ENCODE assay signal across 14 cellular contexts in genomic region chr2:85178154-85178553, GRCh38. TPM values are rescaled to one million over a fixed set of nuclear protein-coding genes. Genes with fewer than 3 reads are reported as not detected.
"Had no signal": no experiment of that assay in that cellular context is flagged by ENCODE, and none has a peak within 500 bp of the region (broad histone marks: within the 10 kb centered on the region; RNA-seq: fewer than 3 reads in every experiment).

No MANE protein-coding gene starts in this region.

- H2AFZ ChIP-seq: hepatocyte had no signal

- H3K4me3 ChIP-seq: hepatocyte, mucosa of descending colon had no signal

- H3K27ac Mint-ChIP-seq: activated naive CD8-positive, alpha-beta T cell treated with anti-CD3 and anti-CD28 coated beads for 36 hours; activated T-cell treated with anti-CD3 and anti-CD28 coated beads, Interleukin-2, amount 50 U/mL, for 72 hours; stimulated activated naive CD8-positive, alpha-beta T cell treated with anti-CD3 and anti-CD28 coated beads, Interleukin-15, Interleukin-2, amounts not matched to agents 100 ng/mL and 50 ng/mL, for 24 hours had no signal

- H3K4me3 Mint-ChIP-seq: activated naive CD8-positive, alpha-beta T cell treated with anti-CD3 and anti-CD28 coated beads for 36 hours; activated T-cell treated with anti-CD3 and anti-CD28 coated beads, Interleukin-2, amount 50 U/mL, for 72 hours; naive thymus-derived CD8-positive, alpha-beta T cell; stimulated activated naive CD8-positive, alpha-beta T cell treated with anti-CD3 and anti-CD28 coated beads, Interleukin-15, Interleukin-2, amounts not matched to agents 100 ng/mL and 50 ng/mL, for 24 hours; T-helper 17 cell had no signal

- H3K4me2 ChIP-seq: hepatocyte had no signal

- DNase-seq: activated CD4-positive, alpha-beta T cell treated with anti-CD3 and anti-CD28 coated beads, Interleukin-2, amount 50 U/mL, for 1 hour; activated CD4-positive, CD25-positive, alpha-beta regulatory T cell; activated gamma-delta T cell treated with Interleukin-2 at 50 U/mL for 16 hours; activated naive CD8-positive, alpha-beta T cell treated with anti-CD3 and anti-CD28 coated beads for 36 hours; activated T-cell treated with anti-CD3 and anti-CD28 coated beads, Interleukin-2, amount 50 U/mL, for 72 hours; mucosa of descending colon; naive thymus-derived CD8-positive, alpha-beta T cell; stimulated activated CD4-positive, alpha-beta T cell treated with anti-CD3 and anti-CD28 coated beads, Interleukin-15, amount 100 ng/mL, for 24 hours; stimulated activated CD4-positive, alpha-beta T cell treated with anti-CD3 and anti-CD28 coated beads, Interleukin-4, amount 100 ng/mL, for 24 hours; T-helper 17 cell had no signal

- H3K4me1 Mint-ChIP-seq: activated naive CD8-positive, alpha-beta T cell treated with anti-CD3 and anti-CD28 coated beads for 36 hours had no signal

- FAIRE-seq: bronchial epithelial cell, TTC549 had no signal

- H3K9me3 Mint-ChIP-seq: activated naive CD8-positive, alpha-beta T cell treated with anti-CD3 and anti-CD28 coated beads for 36 hours; activated T-cell treated with anti-CD3 and anti-CD28 coated beads, Interleukin-2, amount 50 U/mL, for 72 hours; naive thymus-derived CD8-positive, alpha-beta T cell; stimulated activated naive CD8-positive, alpha-beta T cell treated with anti-CD3 and anti-CD28 coated beads, Interleukin-15, Interleukin-2, amounts not matched to agents 100 ng/mL and 50 ng/mL, for 24 hours had no signal

- H3K36me3 Mint-ChIP-seq: activated naive CD8-positive, alpha-beta T cell treated with anti-CD3 and anti-CD28 coated beads for 36 hours; naive thymus-derived CD8-positive, alpha-beta T cell had no signal

- H3K27me3 ChIP-seq: hepatocyte had no signal

- ATAC-seq: activated T-cell treated with anti-CD3 and anti-CD28 coated beads, Interleukin-2, amount 50 U/mL, for 72 hours; mucosa of descending colon; naive thymus-derived CD8-positive, alpha-beta T cell; T-helper 17 cell had no signal

- H3K9me3 ChIP-seq: mucosa of descending colon had no signal

- H3K27ac ChIP-seq: hepatocyte had no signal

RNA-seq across cellular contexts. Expression of gene TCF7L1, which starts 45.0 kb away (rescaled TPM):
- total RNA-seq: naive thymus-derived CD8-positive, alpha-beta T cell had no signal
